Comparison of ENCODE assay signal across 1 cellular context in the genomic region with DNA sequence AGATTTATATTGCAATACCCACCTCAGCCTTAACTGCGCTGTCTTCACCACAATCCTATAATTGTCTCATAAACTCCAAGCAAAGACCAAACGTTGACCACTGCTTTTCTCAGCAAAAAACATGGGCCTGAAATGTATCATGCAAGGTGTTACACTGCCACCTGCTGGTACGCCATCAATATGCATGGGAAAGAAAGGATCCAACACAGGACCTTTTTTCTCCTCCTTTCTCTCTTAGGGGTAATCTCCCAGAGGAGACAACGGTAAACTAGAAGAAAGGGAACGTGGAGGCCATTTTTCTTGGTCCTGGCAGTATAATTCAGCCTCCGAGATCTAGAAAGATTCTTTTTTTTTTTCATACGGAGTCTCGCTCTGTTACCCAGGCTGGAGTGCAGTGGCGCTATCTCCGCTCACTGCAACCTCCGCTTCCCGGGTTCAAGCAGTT.
TF ChIP-seq lines count a peak whose summit lies in the region.

No MANE protein-coding gene starts in this region.

TF ChIP-seq in HepG2, 621 proteins besides CTCF, POLR2A, EP300 and RAD21 (continued from another document and continues in another):
- TF ChIP-seq HMGXB4 (CRISPR knock-in tag; IDR thresholded peaks at IDR 0.05; ENCODE audit: borderline replicate concordance in 1 of 2, low read depth in 1 of 2) (peak; percentile 80; a peak in 3 of 4 replicates), ZSCAN9 (CRISPR knock-in tag; IDR thresholded peaks at IDR 0.05; ENCODE audit: borderline replicate concordance) (0 out of 2 replicates have a peak, but pooled peaks have one; percentile 34), ZNF616 (CRISPR knock-in tag; IDR thresholded peaks at IDR 0.05; ENCODE audit: low read depth) (no peak), GATAD2A (CRISPR knock-in tag; IDR thresholded peaks at IDR 0.05) (peak; percentile 48; the same call in 1 of the 2 replicates), MAFK (conservative IDR thresholded peaks at IDR 0.05 in 1 of 2, IDR thresholded peaks at IDR 0.05 in 1 of 2; ENCODE audit: low read length in 2 of 2) (peak; percentile 73 to 80; a peak in 3 of 4 replicates), ZNF552 (CRISPR knock-in tag; IDR thresholded peaks at IDR 0.05; ENCODE audit: borderline replicate concordance) (no peak), SMAD3 (CRISPR knock-in tag; IDR thresholded peaks at IDR 0.05) (0 out of 2 replicates have a peak, but pooled peaks have one; percentile 52), PHB2 (IDR thresholded peaks at IDR 0.05; ENCODE audit: partially characterized antibody) (no peak), KLF16 (CRISPR knock-in tag; IDR thresholded peaks at IDR 0.05) (peak in 1 of 2 experiments; percentile 65; a peak in 2 of 4 replicates), HMG20A (CRISPR knock-in tag; IDR thresholded peaks at IDR 0.05; ENCODE audit: borderline replicate concordance) (peak; percentile 21; the same call in 1 of the 2 replicates), ZNF614 (CRISPR knock-in tag; IDR thresholded peaks at IDR 0.05; ENCODE audit: borderline replicate concordance) (peak; percentile 46; the same call in 1 of the 2 replicates), ZNF329 (CRISPR knock-in tag; IDR thresholded peaks at IDR 0.05; ENCODE audit: low read depth) (no peak), BORCS8-MEF2B (CRISPR knock-in tag; IDR thresholded peaks at IDR 0.05) (no peak), HDAC2 (CRISPR knock-in tag; IDR thresholded peaks at IDR 0.05) (peak; percentile 56; the same call in 1 of the 2 replicates), RXRB (CRISPR knock-in tag; IDR thresholded peaks at IDR 0.05; ENCODE audit: borderline replicate concordance) (peak; percentile 52; the same call in 1 of the 2 replicates), ZFY (CRISPR knock-in tag; IDR thresholded peaks at IDR 0.05) (peak; percentile 27; the same call in 1 of the 2 replicates), SMC3 (IDR thresholded peaks at IDR 0.05; ENCODE audit: low read length) (peak; percentile 100), KLF9 (CRISPR knock-in tag; IDR thresholded peaks at IDR 0.05; ENCODE audit: low read depth) (no peak), ZMYM4 (CRISPR knock-in tag; IDR thresholded peaks at IDR 0.05) (peak; percentile 69), ZNF597 (CRISPR knock-in tag; IDR thresholded peaks at IDR 0.05) (no peak), HNRNPK (IDR thresholded peaks at IDR 0.05; ENCODE audit: low read depth, low read length, poor library complexity, severe bottlenecking) (no peak), RNF2 (conservative IDR thresholded peaks at IDR 0.05; ENCODE audit: low read depth) (no peak), ARID5B (CRISPR knock-in tag; IDR thresholded peaks at IDR 0.05) (peak; percentile 37; the same call in 1 of the 2 replicates), RARA (CRISPR knock-in tag; IDR thresholded peaks at IDR 0.05) (no peak), SALL1 (CRISPR knock-in tag; IDR thresholded peaks at IDR 0.05) (peak; percentile 56; the same call in 1 of the 2 replicates), TARDBP (CRISPR knock-in tag; IDR thresholded peaks at IDR 0.05) (peak; percentile 23; the same call in 1 of the 2 replicates), MAZ (IDR thresholded peaks at IDR 0.05; ENCODE audit: borderline replicate concordance, low read depth, low read length) (no peak), MAZ (CRISPR knock-in tag; IDR thresholded peaks at IDR 0.05; ENCODE audit: low read depth) (no peak), SAP130 (CRISPR knock-in tag; IDR thresholded peaks at IDR 0.05; ENCODE audit: low read depth) (peak; percentile 53), GATAD1 (CRISPR knock-in tag; IDR thresholded peaks at IDR 0.05) (0 out of 2 replicates have a peak, but pooled peaks have one; percentile 37), ZNF383 (CRISPR knock-in tag; IDR thresholded peaks at IDR 0.05; ENCODE audit: borderline replicate concordance) (no peak), RFX5 (IDR thresholded peaks at IDR 0.05; ENCODE audit: low read depth, low read length) (0 out of 2 replicates have a peak, but pooled peaks have one; percentile 23), REPIN1 (CRISPR knock-in tag; IDR thresholded peaks at IDR 0.05; ENCODE audit: borderline replicate concordance, low read depth) (peak; percentile 64; the same call in 1 of the 2 replicates), POGZ (CRISPR knock-in tag; IDR thresholded peaks at IDR 0.05) (0 out of 2 replicates have a peak, but pooled peaks have one; percentile 20), WIZ (CRISPR knock-in tag; IDR thresholded peaks at IDR 0.05) (no peak), FOXA3 (CRISPR knock-in tag; IDR thresholded peaks at IDR 0.05) (peak; percentile 37; the same call in 1 of the 2 replicates), MXD4 (CRISPR knock-in tag; IDR thresholded peaks at IDR 0.05) (0 out of 2 replicates have a peak, but pooled peaks have one; percentile 13), KAT7 (CRISPR knock-in tag; IDR thresholded peaks at IDR 0.05; ENCODE audit: borderline replicate concordance) (0 out of 2 replicates have a peak, but pooled peaks have one; percentile 32), ZNF512B (CRISPR knock-in tag; IDR thresholded peaks at IDR 0.05; ENCODE audit: borderline replicate concordance) (peak; percentile 42; the same call in 1 of the 2 replicates), CHCHD3 (CRISPR knock-in tag; IDR thresholded peaks at IDR 0.05) (no peak), ZNF12 (CRISPR knock-in tag; IDR thresholded peaks at IDR 0.05) (0 out of 2 replicates have a peak, but pooled peaks have one; percentile 36), ZFX (CRISPR knock-in tag; IDR thresholded peaks at IDR 0.05; ENCODE audit: low read depth) (peak; percentile 68), KLF6 (CRISPR knock-in tag; IDR thresholded peaks at IDR 0.05) (peak; percentile 74; the same call in 1 of the 2 replicates), SOX5 (CRISPR knock-in tag; IDR thresholded peaks at IDR 0.05; ENCODE audit: borderline replicate concordance) (peak; percentile 44; the same call in 1 of the 2 replicates), ESRRA (CRISPR knock-in tag; IDR thresholded peaks at IDR 0.05; ENCODE audit: low read depth) (no peak), THAP11 (CRISPR knock-in tag; IDR thresholded peaks at IDR 0.05) (0 out of 2 replicates have a peak, but pooled peaks have one; percentile 36), ZNF124 (CRISPR knock-in tag; IDR thresholded peaks at IDR 0.05) (peak; percentile 33; the same call in 1 of the 2 replicates), CREB1 (IDR thresholded peaks at IDR 0.05) (no peak), CREB1 (CRISPR knock-in tag; IDR thresholded peaks at IDR 0.05) (peak; percentile 33; the same call in 1 of the 2 replicates), MIXL1 (CRISPR knock-in tag; IDR thresholded peaks at IDR 0.05) (peak; percentile 75), STAG1 (CRISPR knock-in tag; IDR thresholded peaks at IDR 0.05) (peak; percentile 98), MAFG (CRISPR knock-in tag; IDR thresholded peaks at IDR 0.05) (no peak)
- TF ChIP-seq, protein P1, sequence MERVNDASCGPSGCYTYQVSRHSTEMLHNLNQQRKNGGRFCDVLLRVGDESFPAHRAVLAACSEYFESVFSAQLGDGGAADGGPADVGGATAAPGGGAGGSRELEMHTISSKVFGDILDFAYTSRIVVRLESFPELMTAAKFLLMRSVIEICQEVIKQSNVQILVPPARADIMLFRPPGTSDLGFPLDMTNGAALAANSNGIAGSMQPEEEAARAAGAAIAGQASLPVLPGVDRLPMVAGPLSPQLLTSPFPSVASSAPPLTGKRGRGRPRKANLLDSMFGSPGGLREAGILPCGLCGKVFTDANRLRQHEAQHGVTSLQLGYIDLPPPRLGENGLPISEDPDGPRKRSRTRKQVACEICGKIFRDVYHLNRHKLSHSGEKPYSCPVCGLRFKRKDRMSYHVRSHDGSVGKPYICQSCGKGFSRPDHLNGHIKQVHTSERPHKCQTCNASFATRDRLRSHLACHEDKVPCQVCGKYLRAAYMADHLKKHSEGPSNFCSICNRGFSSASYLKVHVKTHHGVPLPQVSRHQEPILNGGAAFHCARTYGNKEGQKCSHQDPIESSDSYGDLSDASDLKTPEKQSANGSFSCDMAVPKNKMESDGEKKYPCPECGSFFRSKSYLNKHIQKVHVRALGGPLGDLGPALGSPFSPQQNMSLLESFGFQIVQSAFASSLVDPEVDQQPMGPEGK (CRISPR knock-in tag; IDR thresholded peaks at IDR 0.05): peak; percentile 23; the same call in 1 of the 2 replicates
- TF ChIP-seq, protein P2, sequence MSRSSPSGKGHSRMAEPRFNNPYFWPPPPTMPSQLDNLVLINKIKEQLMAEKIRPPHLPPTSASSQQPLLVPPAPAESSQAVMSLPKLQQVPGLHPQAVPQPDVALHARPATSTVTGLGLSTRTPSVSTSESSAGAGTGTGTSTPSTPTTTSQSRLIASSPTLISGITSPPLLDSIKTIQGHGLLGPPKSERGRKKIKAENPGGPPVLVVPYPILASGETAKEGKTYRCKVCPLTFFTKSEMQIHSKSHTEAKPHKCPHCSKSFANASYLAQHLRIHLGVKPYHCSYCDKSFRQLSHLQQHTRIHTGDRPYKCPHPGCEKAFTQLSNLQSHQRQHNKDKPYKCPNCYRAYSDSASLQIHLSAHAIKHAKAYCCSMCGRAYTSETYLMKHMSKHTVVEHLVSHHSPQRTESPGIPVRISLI (CRISPR knock-in tag; IDR thresholded peaks at IDR 0.05; ENCODE audit: borderline replicate concordance): peak; percentile 67; the same call in 1 of the 2 replicates
- TF ChIP-seq, protein P3, sequence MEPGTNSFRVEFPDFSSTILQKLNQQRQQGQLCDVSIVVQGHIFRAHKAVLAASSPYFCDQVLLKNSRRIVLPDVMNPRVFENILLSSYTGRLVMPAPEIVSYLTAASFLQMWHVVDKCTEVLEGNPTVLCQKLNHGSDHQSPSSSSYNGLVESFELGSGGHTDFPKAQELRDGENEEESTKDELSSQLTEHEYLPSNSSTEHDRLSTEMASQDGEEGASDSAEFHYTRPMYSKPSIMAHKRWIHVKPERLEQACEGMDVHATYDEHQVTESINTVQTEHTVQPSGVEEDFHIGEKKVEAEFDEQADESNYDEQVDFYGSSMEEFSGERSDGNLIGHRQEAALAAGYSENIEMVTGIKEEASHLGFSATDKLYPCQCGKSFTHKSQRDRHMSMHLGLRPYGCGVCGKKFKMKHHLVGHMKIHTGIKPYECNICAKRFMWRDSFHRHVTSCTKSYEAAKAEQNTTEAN (CRISPR knock-in tag; conservative IDR thresholded peaks at IDR 0.05): no peak
